Comparison of ENCODE assay signal across 18 cellular contexts in the genomic region with DNA sequence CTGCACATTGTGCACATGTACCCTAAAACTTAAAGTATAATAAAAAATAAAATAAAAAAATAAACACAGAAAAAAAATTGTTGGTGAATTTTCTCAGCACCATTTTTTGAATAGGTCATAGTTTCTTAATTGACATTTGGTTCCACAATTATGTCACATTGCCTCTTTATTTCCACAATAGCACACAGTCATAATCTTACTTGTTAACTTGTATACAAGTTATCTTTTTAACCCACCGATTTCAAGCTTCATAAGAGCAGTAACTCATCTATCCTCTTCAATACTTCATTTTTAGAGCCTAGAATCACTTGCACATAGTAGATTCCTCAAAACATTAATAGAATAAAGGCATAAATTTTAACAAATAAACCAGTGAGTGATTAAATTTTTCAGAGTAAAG.
DNase-seq lines count a peak whose midpoint lies in the region; ATAC-seq and TF ChIP-seq lines count a peak whose summit lies in the region.
"Had no signal": no experiment of that assay in that cellular context is flagged by ENCODE, and none has a peak within 500 bp of the region (broad histone marks: within the 10 kb centered on the region; RNA-seq: fewer than 3 reads in every experiment).

No MANE protein-coding gene starts in this region.

- no peaks in the 10 kb centered on the region for H3K27me3 ChIP-seq in KMS-11 (ENCODE audit: insufficient read depth, low read depth)

- no peak overlapping the region for H3K4me3 ChIP-seq in KMS-11 (IDR thresholded peaks at IDR 0.05; ENCODE audit: insufficient read depth, low read depth, low read length)
- H3K4me3 ChIP-seq: A549, GM23338 had no signal

- no peaks in the 10 kb centered on the region for H3K27me3 Mint-ChIP-seq in T-helper 17 cell
- H3K27me3 Mint-ChIP-seq: CD4-positive, alpha-beta memory T cell had no signal

- H3K4me1 Mint-ChIP-seq in T-helper 17 cell = no peaks in the 10 kb centered on the region
- H3K4me1 Mint-ChIP-seq: GM23338 had no signal

- ATAC-seq in T-helper 17 cell (no peak), GM21381 (IDR thresholded peaks at IDR 0.05; ENCODE audit: unreplicated experiment) (no peak)
- ATAC-seq: GM23338 had no signal

- peaks cover 3% of the 10 kb centered on the region for H3K9me3 ChIP-seq in T-helper 17 cell (ENCODE audit: control insufficient read depth, low read length, poor library complexity, severe bottlenecking)
- H3K9me3 ChIP-seq: A549 had no signal

- no peak overlapping the region for H3K4me3 Mint-ChIP-seq in T-helper 17 cell
- H3K4me3 Mint-ChIP-seq: CD4-positive, alpha-beta memory T cell; GM23338 had no signal

- no peak for TF ChIP-seq CTCF in KMS-11 (conservative IDR thresholded peaks at IDR 0.05; ENCODE audit: low read depth, low read length)

- DNase-seq in DMS53 (lab: John Stamatoyannopoulos, UW) (peak; percentile 21), DMS53 treated with DMSO at 0.1 percent for 48 hours (lab: John Stamatoyannopoulos, UW; ENCODE audit: unreplicated experiment) (no peak), T-helper 17 cell (no peak), NCI-H1694 treated with DMSO at 0.1 percent for 48 hours (lab: John Stamatoyannopoulos, UW) (no peak), GM19238 (ENCODE audit: insufficient read length, low spot score) (no peak)
- DNase-seq: AML-193, DMS153, DND-41, EL, HCEC 1CT had no signal

- no peaks in the 10 kb centered on the region for H3K79me2 ChIP-seq in KMS-11 (ENCODE audit: insufficient read depth, low read depth)

- H3K4me1 ChIP-seq in KMS-11 (ENCODE audit: low read depth, poor library complexity, severe bottlenecking) = peaks cover 33% of the 10 kb centered on the region

- H3K36me3 Mint-ChIP-seq in T-helper 17 cell (ENCODE audit: low read depth) = no peaks in the 10 kb centered on the region
- H3K36me3 Mint-ChIP-seq: CD4-positive, alpha-beta memory T cell had no signal

- peak overlapping the region; percentile 53 for H3K9ac ChIP-seq in KMS-11

- H3K4me2 ChIP-seq in KMS-11 = peak overlapping the region; percentile 97
- H3K4me2 ChIP-seq: A549, GM23338 had no signal

- H3K27ac Mint-ChIP-seq in T-helper 17 cell = peak overlapping the region; percentile 79
- H3K27ac Mint-ChIP-seq: GM23338 had no signal

- H3K36me3 ChIP-seq in KMS-11 (ENCODE audit: insufficient read depth) = no peaks in the 10 kb centered on the region

- H4K20me1 ChIP-seq in KMS-11 (ENCODE audit: insufficient read depth) = no peaks in the 10 kb centered on the region

- H2AFZ ChIP-seq in KMS-11 (ENCODE audit: low read depth) = peak overlapping the region; percentile 68

- peak overlapping the region; percentile 95 for H3K27ac ChIP-seq in KMS-11
- H3K27ac ChIP-seq: 22Rv1, A549, C4-2B, HL-60 had no signal
